Comparison of ENCODE assay signal across 6 cellular contexts in genomic region chr15:85967553-85967952, GRCh38.
"Had no signal": no experiment of that assay in that cellular context is flagged by ENCODE, and none has a peak within 500 bp of the region (broad histone marks: within the 10 kb centered on the region; RNA-seq: fewer than 3 reads in every experiment).

No MANE protein-coding gene starts in this region.

- H3K4me3 Mint-ChIP-seq: IgD-negative memory B cell had no signal

- H3K27ac Mint-ChIP-seq: IgD-negative memory B cell had no signal

- ATAC-seq: HepG2, K562 had no signal

- DNase-seq: IMR-90, KBM-7 had no signal

- H3K4me3 ChIP-seq: K562 had no signal

- H3K4me1 Mint-ChIP-seq: IgD-negative memory B cell had no signal

- H3K27ac ChIP-seq: HL-60 had no signal

- H3K36me3 Mint-ChIP-seq: IgD-negative memory B cell had no signal
